ENCODE assay signal across 23 cellular contexts in the genomic region with DNA sequence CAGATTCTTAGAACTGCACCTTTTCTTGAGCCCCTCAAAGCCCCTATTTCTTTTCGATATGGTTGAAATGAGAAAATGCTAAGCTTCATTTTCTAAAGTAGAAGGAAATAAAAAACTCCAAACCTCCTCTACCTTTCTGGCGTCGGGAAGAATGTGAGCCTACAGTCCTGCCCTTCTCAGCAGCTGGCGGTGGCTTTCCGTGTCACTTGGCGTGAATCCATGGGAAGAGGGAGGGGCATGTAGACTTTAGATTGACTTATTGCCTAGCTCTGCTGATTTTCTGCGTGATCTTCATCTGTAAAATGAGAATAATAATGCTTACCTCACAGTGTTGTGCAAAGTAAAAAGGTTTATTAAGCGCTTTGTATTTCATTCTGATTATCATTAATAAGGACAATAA. TPM values are rescaled to one million over a fixed set of nuclear protein-coding genes. Genes with fewer than 3 reads are reported as not detected.
DNase-seq lines count a peak whose midpoint lies in the region; TF ChIP-seq lines count a peak whose summit lies in the region.
"Had no signal": no experiment of that assay in that cellular context is flagged by ENCODE, and none has a peak within 500 bp of the region (broad histone marks: within the 10 kb centered on the region; RNA-seq: fewer than 3 reads in every experiment).

No MANE protein-coding gene starts in this region.

- H3K4me1 ChIP-seq in duodenal mucosa (ENCODE audit: control insufficient read depth in 1 of 2, insufficient read depth in 2 of 2, low read length in 2 of 2), result peaks cover 9 to 25% of the 10 kb centered on the region in 2 donors
- H3K4me1 ChIP-seq: ascending aorta, heart right ventricle had no signal

- TF ChIP-seq CTCF in type B pancreatic cell (conservative IDR thresholded peaks at IDR 0.05) (no peak), dorsolateral prefrontal cortex (IDR thresholded peaks at IDR 0.05 in 54 of 56, conservative IDR thresholded peaks at IDR 0.05 in 2 of 56; ENCODE audit: low read depth in 1 of 56, partially characterized antibody in 56 of 56) (no peak)

- H3K27me3 ChIP-seq in duodenal mucosa (ENCODE audit: control insufficient read depth in 1 of 2, insufficient read depth in 2 of 2, low read length in 2 of 2), result no peaks in the 10 kb centered on the region
- no peaks in the 10 kb centered on the region for H3K27me3 ChIP-seq in dorsolateral prefrontal cortex
- H3K27me3 ChIP-seq: ascending aorta had no signal

- H3K4me3 ChIP-seq in duodenal mucosa (ENCODE audit: low read depth in 1 of 2, low read length in 2 of 2), result peak overlapping the region in 1 of 2 donors; percentile 13
- H3K4me3 ChIP-seq in dorsolateral prefrontal cortex, result no peak overlapping the region
- H3K4me3 ChIP-seq: ascending aorta, heart right ventricle had no signal

- no peaks in the 10 kb centered on the region for H3K9me3 ChIP-seq in duodenal mucosa (ENCODE audit: control insufficient read depth in 1 of 2, low read length in 2 of 2)
- H3K9me3 ChIP-seq: ascending aorta, heart right ventricle had no signal

- no peak overlapping the region for H3K27ac Mint-ChIP-seq in activated CD4-positive, alpha-beta T cell treated with anti-CD3 and anti-CD28 coated beads, Interleukin-2, amount 10 ng/mL, durations not matched to agents 24 days and 14 days
- peak overlapping the region; percentile 44 for H3K27ac Mint-ChIP-seq in type B pancreatic cell
- H3K27ac Mint-ChIP-seq: CD4-positive, CD25-positive, alpha-beta regulatory T cell; immature natural killer cell; T-helper 1 cell treated with Interleukin-12 subunit alpha and Interleukin-12 subunit beta and Interleukin-4 antibody, amounts not matched to agents 30 μg/mL and 1 μg/mL, for 36 hours; WTC11 had no signal

- H3K27ac ChIP-seq in duodenal mucosa (ENCODE audit: low read depth, low read length) (peak overlapping the region; percentile 13), dorsolateral prefrontal cortex (no peak overlapping the region)
- H3K27ac ChIP-seq: ascending aorta, heart right ventricle, HL-60 had no signal

- intact Hi-C loops in activated CD4-positive, alpha-beta T cell treated with anti-CD3 and anti-CD28 coated beads, Interleukin-2, amount 10 ng/mL, durations not matched to agents 24 days and 14 days (cut with micrococcal nuclease), result no loop called here
- intact Hi-C loops in dorsolateral prefrontal cortex (cut with DNase I), result no loop called here

- H3K4me3 Mint-ChIP-seq in activated CD4-positive, alpha-beta T cell treated with anti-CD3 and anti-CD28 coated beads, Interleukin-2, amount 10 ng/mL, durations not matched to agents 24 days and 14 days, result no peak overlapping the region
- H3K4me3 Mint-ChIP-seq in type B pancreatic cell, result no peak overlapping the region
- H3K4me3 Mint-ChIP-seq: CD4-positive, CD25-positive, alpha-beta regulatory T cell; immature natural killer cell; T-helper 1 cell treated with Interleukin-12 subunit alpha and Interleukin-12 subunit beta and Interleukin-4 antibody, amounts not matched to agents 30 μg/mL and 1 μg/mL, for 36 hours; WTC11 had no signal

- H3K9me3 Mint-ChIP-seq in activated CD4-positive, alpha-beta T cell treated with anti-CD3 and anti-CD28 coated beads, Interleukin-2, amount 10 ng/mL, durations not matched to agents 24 days and 14 days, result no peaks in the 10 kb centered on the region
- no peaks in the 10 kb centered on the region for H3K9me3 Mint-ChIP-seq in type B pancreatic cell
- H3K9me3 Mint-ChIP-seq: immature natural killer cell; T-helper 1 cell treated with Interleukin-12 subunit alpha and Interleukin-12 subunit beta and Interleukin-4 antibody, amounts not matched to agents 30 μg/mL and 1 μg/mL, for 36 hours; WTC11 had no signal

- peak overlapping the region in 1 of 2 donors; percentile 1 for H3K9ac ChIP-seq in duodenal mucosa (ENCODE audit: low read depth in 1 of 2, low read length in 2 of 2)

- no peaks in the 10 kb centered on the region for H3K36me3 ChIP-seq in duodenal mucosa (ENCODE audit: control insufficient read depth in 1 of 2, insufficient read depth in 2 of 2, low read length in 2 of 2)
- H3K36me3 ChIP-seq: ascending aorta, heart right ventricle had no signal

- peak; percentile 23 for DNase-seq in activated CD4-positive, alpha-beta T cell treated with anti-CD3 and anti-CD28 coated beads, Interleukin-2, amount 10 ng/mL, durations not matched to agents 24 days and 14 days
- no peak for DNase-seq in activated CD4-positive, alpha-beta T cell treated with anti-CD3 and anti-CD28 coated beads, Interleukin-2, amount 50 U/mL, for 4 hours
- DNase-seq in NCI-H2171 (lab: John Stamatoyannopoulos, UW) (peak; percentile 50), type B pancreatic cell (ENCODE audit: extremely low spot score, unreplicated experiment) (no peak), dorsolateral prefrontal cortex (no peak), ecto neural progenitor cell (ENCODE audit: low spot score) (no peak)
- DNase-seq in activated naive CD4-positive, alpha-beta T cell treated with Interleukin-2 at 50 U/mL for 16 hours, result no peak
- DNase-seq: activated CD8-positive, alpha-beta memory T cell treated with anti-CD3 and anti-CD28 coated beads for 24 hours; activated naive CD4-positive, alpha-beta T cell treated with anti-CD3 and anti-CD28 coated beads, Interleukin-2, amount 50 U/mL, for 16 hours; activated T-cell treated with anti-CD3 and anti-CD28 coated beads, Interleukin-2, amount 50 U/mL, for 48 hours; CD4-positive, CD25-positive, alpha-beta regulatory T cell; cerebellar nuclear complex; heart right ventricle; immature natural killer cell; NCI-H446 treated with DMSO at 0.1 percent for 48 hours; nucleus accumbens; retina; SIG-M5 had no signal

- no peaks in the 10 kb centered on the region for H3K36me3 Mint-ChIP-seq in activated CD4-positive, alpha-beta T cell treated with anti-CD3 and anti-CD28 coated beads, Interleukin-2, amount 10 ng/mL, durations not matched to agents 24 days and 14 days (ENCODE audit: low read depth)
- no peaks in the 10 kb centered on the region for H3K36me3 Mint-ChIP-seq in type B pancreatic cell
- H3K36me3 Mint-ChIP-seq: CD4-positive, CD25-positive, alpha-beta regulatory T cell; immature natural killer cell; WTC11 had no signal

- H3K4me1 Mint-ChIP-seq in activated CD4-positive, alpha-beta T cell treated with anti-CD3 and anti-CD28 coated beads, Interleukin-2, amount 10 ng/mL, durations not matched to agents 24 days and 14 days, result no peaks in the 10 kb centered on the region
- peaks cover 8% of the 10 kb centered on the region for H3K4me1 Mint-ChIP-seq in type B pancreatic cell (ENCODE audit: unreplicated experiment)
- H3K4me1 Mint-ChIP-seq: CD4-positive, CD25-positive, alpha-beta regulatory T cell; immature natural killer cell had no signal

- no peaks in the 10 kb centered on the region for H3K27me3 Mint-ChIP-seq in activated CD4-positive, alpha-beta T cell treated with anti-CD3 and anti-CD28 coated beads, Interleukin-2, amount 10 ng/mL, durations not matched to agents 24 days and 14 days
- no peaks in the 10 kb centered on the region for H3K27me3 Mint-ChIP-seq in type B pancreatic cell

RNA-seq across cellular contexts. Expression of a gene that starts 35.0 kb away (rescaled TPM):
- total RNA-seq in activated CD4-positive, alpha-beta T cell treated with anti-CD3 and anti-CD28 coated beads, Interleukin-2, amount 10 ng/mL, durations not matched to agents 24 days and 14 days, result not detected in 2 replicates
- 10.8 and 36.0 TPM in 2 replicates for total RNA-seq in type B pancreatic cell (ENCODE audit: low replicate concordance)
- total RNA-seq in dorsolateral prefrontal cortex, result 1 to 10 TPM in 15 of 120 experiments, under 1 TPM in 57, not detected in 48; 0.23 to 1.6 (median 0.68) TPM
- total RNA-seq: ascending aorta; CD4-positive, CD25-positive, alpha-beta regulatory T cell had no signal

Comparison
In these comparisons a context has a peak if more than half of its experiments do, and no peak if none do; other contexts are left out.
1. DNase-seq: peak in activated CD4-positive, alpha-beta T cell treated with anti-CD3 and anti-CD28 coated beads, Interleukin-2, amount 10 ng/mL, durations not matched to agents 24 days and 14 days (single experiment) and NCI-H2171 (single experiment); none in activated CD4-positive, alpha-beta T cell treated with anti-CD3 and anti-CD28 coated beads, Interleukin-2, amount 50 U/mL, for 4 hours (0 of 2), type B pancreatic cell (single experiment), dorsolateral prefrontal cortex (0 of 10), ecto neural progenitor cell (single experiment) and activated naive CD4-positive, alpha-beta T cell treated with Interleukin-2 at 50 U/mL for 16 hours (single experiment).